In the genomic region with DNA sequence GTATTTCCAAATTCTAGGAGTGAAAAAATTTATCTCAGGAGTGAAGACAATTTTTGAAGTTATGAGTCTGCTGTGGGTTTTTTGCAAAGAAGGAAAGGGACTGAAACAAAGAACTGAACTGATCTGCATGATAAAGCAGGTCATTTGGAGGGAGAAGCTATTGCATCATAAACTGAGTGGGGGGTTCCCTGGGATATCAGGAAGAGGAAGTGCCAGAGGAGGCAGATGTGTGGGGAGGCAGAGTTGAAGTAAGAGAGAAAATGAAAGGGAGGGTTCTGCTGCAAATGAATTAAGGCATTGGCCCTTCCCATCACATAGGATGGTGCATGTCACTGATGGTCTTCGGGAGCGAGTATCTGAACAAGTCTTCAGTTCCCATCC, we compare ENCODE assay signal across 27 cellular contexts.
A peak's percentile ranks its signal among the peaks of the same experiment; 100 is the strongest.
DNase-seq lines count a peak whose midpoint lies in the region; ATAC-seq and TF ChIP-seq lines count a peak whose summit lies in the region.
"Had no signal": no experiment of that assay in that cellular context is flagged by ENCODE, and none has a peak within 500 bp of the region (broad histone marks: within the 10 kb centered on the region; RNA-seq: fewer than 3 reads in every experiment).

No MANE protein-coding gene starts in this region.

- peak overlapping the region; percentile 62 for H3K18ac ChIP-seq in H9 (ENCODE audit: insufficient read length, low read depth, low read length)

- H3K79me1 ChIP-seq in H9 (ENCODE audit: insufficient read depth, low read depth, low read length, poor library complexity, severe bottlenecking) = no peaks in the 10 kb centered on the region

- no peak overlapping the region for H4K91ac ChIP-seq in H9 (ENCODE audit: insufficient read length, low read depth, low read length)

- H2BK12ac ChIP-seq in H9 (ENCODE audit: insufficient read length, low read depth, low read length) = peak overlapping the region; percentile 15

- TF ChIP-seq CTCF in H9 (conservative IDR thresholded peaks at IDR 0.05) = no peak
- TF ChIP-seq CTCF in glutamatergic neuron (IDR thresholded peaks at IDR 0.05; ENCODE audit: partially characterized antibody, unreplicated experiment) = no peak

- no peaks in the 10 kb centered on the region for H3K9me3 ChIP-seq in H9 (ENCODE audit: control insufficient read depth, low read depth, low read length)
- H3K9me3 ChIP-seq: MG63, psoas muscle, upper lobe of left lung had no signal

- H3K56ac ChIP-seq in H9 (ENCODE audit: insufficient read length, low read depth, low read length) = no peak overlapping the region

- H3K23me2 ChIP-seq in H9 (ENCODE audit: insufficient read length, low read depth, low read length, poor library complexity, severe bottlenecking) = no peaks in the 10 kb centered on the region

- peak overlapping the region; percentile 12; the same call in 1 of the 2 replicates for H3K14ac ChIP-seq in H9 (ENCODE audit: insufficient read depth, low read length)

- peak overlapping the region; percentile 83 for H2BK5ac ChIP-seq in H9 (ENCODE audit: insufficient read length, low read length)

- no CpG with 5 or more reads among the region's 2 CpGs for WGBS in H9 (ENCODE audit: extremely low coverage, insufficient read length, low lambda C conversion rate)

- H3K23ac ChIP-seq in H9 (ENCODE audit: insufficient read length, low read depth, low read length) = no peak overlapping the region

- peak; percentile 11 for DNase-seq in CD1c-positive myeloid dendritic cell (ENCODE audit: extremely low spot score)
- no peak for DNase-seq in H9
- DNase-seq in OCI-M1 (lab: John Stamatoyannopoulos, UW) = peak; percentile 91
- no peak for DNase-seq in glutamatergic neuron
- DNase-seq in SW480 (ENCODE audit: low spot score) = no peak
- no peak for DNase-seq in activated naive CD4-positive, alpha-beta T cell treated with anti-CD3 and anti-CD28 coated beads, Interleukin-2, amount 50 U/mL, for 72 hours (ENCODE audit: low spot score in 2 of 2)
- DNase-seq in HK-2 (ENCODE audit: unreplicated experiment) = no peak
- DNase-seq: activated CD8-positive, alpha-beta memory T cell treated with anti-CD3 and anti-CD28 coated beads for 24 hours; activated gamma-delta T cell; activated T-cell treated with anti-CD3 and anti-CD28 coated beads, Interleukin-2, amount 50 U/mL, for 1 hour; C1 segment of cervical spinal cord; Calu3; caudate nucleus; GOT3; hippocampal formation; KG1; mesenchymal stem cell; MG63; NCI-H1694 treated with DMSO at 0.1 percent for 48 hours; NCI-H2171; NCI-H510A; nucleus accumbens; psoas muscle; stimulated activated CD4-positive, alpha-beta T cell treated with anti-CD3 and anti-CD28 coated beads, Interleukin-4, amount 100 ng/mL, for 4 hours; stimulated activated naive B cell treated with anti-CD40 and anti-IgM and Interleukin-4, amounts not matched to agents 10 μg/mL and 1 μg/mL and 100 μg/mL, for 72 hours; upper lobe of left lung had no signal

- ATAC-seq in activated naive CD4-positive, alpha-beta T cell treated with anti-CD3 and anti-CD28 coated beads, Interleukin-2, amount 50 U/mL, for 72 hours = no peak
- ATAC-seq: left lobe of liver; psoas muscle; stimulated activated naive B cell treated with anti-CD40 and anti-IgM and Interleukin-4, amounts not matched to agents 10 μg/mL and 1 μg/mL and 100 μg/mL, for 72 hours had no signal

- no peak overlapping the region for H3K27ac ChIP-seq in H9 (ENCODE audit: insufficient read length, low read depth, low read length)
- H3K27ac ChIP-seq: psoas muscle, upper lobe of left lung had no signal

- H3K27me3 Mint-ChIP-seq in H9 (ENCODE audit: low read depth) = no peaks in the 10 kb centered on the region
- no peaks in the 10 kb centered on the region for H3K27me3 Mint-ChIP-seq in glutamatergic neuron (ENCODE audit: unreplicated experiment)
- H3K27me3 Mint-ChIP-seq: stimulated activated naive B cell treated with anti-CD40 and anti-IgM and Interleukin-4, amounts not matched to agents 10 μg/mL and 1 μg/mL and 100 μg/mL, for 72 hours had no signal

- H3K9ac ChIP-seq in H9 (ENCODE audit: extremely low read depth, insufficient read length, low read length) = no peak overlapping the region

- no peaks in the 10 kb centered on the region for H3K27me3 ChIP-seq in H9 (ENCODE audit: insufficient read depth, low read length)
- H3K27me3 ChIP-seq: MG63, upper lobe of left lung had no signal

- H4K20me1 ChIP-seq in H9 (ENCODE audit: control insufficient read depth, insufficient read depth, insufficient read length) = no peaks in the 10 kb centered on the region

- no peak overlapping the region for H3K4me2 ChIP-seq in H9 (ENCODE audit: insufficient read depth, insufficient read length, low read length)

- H4K8ac ChIP-seq in H9 (replicated peaks; ENCODE audit: insufficient read length, low read depth, low read length) = peak overlapping the region; percentile 74

- H2BK20ac ChIP-seq in H9 (ENCODE audit: low read depth, low read length, poor library complexity, severe bottlenecking) = no peak overlapping the region

- H4K5ac ChIP-seq in H9 (ENCODE audit: insufficient read length, low read depth, low read length) = no peak overlapping the region

- H3K79me2 ChIP-seq in H9 (ENCODE audit: insufficient read depth, low read length) = no peaks in the 10 kb centered on the region

- no peak overlapping the region for H2BK120ac ChIP-seq in H9 (ENCODE audit: low read depth, low read length, poor library complexity, severe bottlenecking)

- no peak overlapping the region for H2AFZ ChIP-seq in H9 (ENCODE audit: low read length)

- H3K4me1 ChIP-seq in H9 (ENCODE audit: insufficient read depth, low read length) = peaks cover 6% of the 10 kb centered on the region; the same call in 1 of the 2 replicates
- H3K4me1 ChIP-seq: psoas muscle had no signal

- H3K4me1 Mint-ChIP-seq in H9 = peaks cover 31 to 36% of the 10 kb centered on the region in 2 experiments
- H3K4me1 Mint-ChIP-seq in glutamatergic neuron (ENCODE audit: low read depth, unreplicated experiment) = no peaks in the 10 kb centered on the region
- H3K4me1 Mint-ChIP-seq: stimulated activated naive B cell treated with anti-CD40 and anti-IgM and Interleukin-4, amounts not matched to agents 10 μg/mL and 1 μg/mL and 100 μg/mL, for 72 hours had no signal

- peak overlapping the region in 2 of 3 experiments; percentile 0 to 9; a peak in 2 of 7 replicates for H3K27ac Mint-ChIP-seq in H9
- H3K27ac Mint-ChIP-seq in glutamatergic neuron (ENCODE audit: unreplicated experiment) = peak overlapping the region; percentile 20
- no peak overlapping the region for H3K27ac Mint-ChIP-seq in activated naive CD4-positive, alpha-beta T cell treated with anti-CD3 and anti-CD28 coated beads, Interleukin-2, amount 50 U/mL, for 72 hours
- H3K27ac Mint-ChIP-seq: stimulated activated naive B cell treated with anti-CD40 and anti-IgM and Interleukin-4, amounts not matched to agents 10 μg/mL and 1 μg/mL and 100 μg/mL, for 72 hours had no signal

- H3K36me3 Mint-ChIP-seq in H9 (ENCODE audit: insufficient read depth in 1 of 3, low read depth in 3 of 3) (no peaks in the 10 kb centered on the region; a peak in 1 of 7 replicates), glutamatergic neuron (ENCODE audit: unreplicated experiment) (no peaks in the 10 kb centered on the region)
- H3K36me3 Mint-ChIP-seq in activated naive CD4-positive, alpha-beta T cell treated with anti-CD3 and anti-CD28 coated beads, Interleukin-2, amount 50 U/mL, for 72 hours = peaks cover 0 to 5% of the 10 kb centered on the region in 2 donors
- H3K36me3 Mint-ChIP-seq: stimulated activated naive B cell treated with anti-CD40 and anti-IgM and Interleukin-4, amounts not matched to agents 10 μg/mL and 1 μg/mL and 100 μg/mL, for 72 hours had no signal

- no peak overlapping the region for H2BK15ac ChIP-seq in H9 (ENCODE audit: low read depth, low read length)

- H3K4me3 Mint-ChIP-seq in H9 (no peak overlapping the region; a peak in 1 of 5 replicates), glutamatergic neuron (ENCODE audit: unreplicated experiment) (no peak overlapping the region)
- H3K4me3 Mint-ChIP-seq: stimulated activated naive B cell treated with anti-CD40 and anti-IgM and Interleukin-4, amounts not matched to agents 10 μg/mL and 1 μg/mL and 100 μg/mL, for 72 hours had no signal

- no peak overlapping the region for H3T11ph ChIP-seq in H9 (ENCODE audit: low read length)

- peak overlapping the region; percentile 68 for H2AK5ac ChIP-seq in H9 (ENCODE audit: insufficient read length, low read length)

- H3K9me3 Mint-ChIP-seq in H9 (peaks cover 0 to 8% of the 10 kb centered on the region in 2 experiments; a peak in 3 of 5 replicates), glutamatergic neuron (ENCODE audit: unreplicated experiment) (peaks cover 1% of the 10 kb centered on the region)
- peaks cover 4 to 6% of the 10 kb centered on the region in 2 donors for H3K9me3 Mint-ChIP-seq in activated naive CD4-positive, alpha-beta T cell treated with anti-CD3 and anti-CD28 coated beads, Interleukin-2, amount 50 U/mL, for 72 hours

- H3K4ac ChIP-seq in H9 (ENCODE audit: low read depth, low read length) = no peak overlapping the region

Comparison
In these comparisons a context has a peak if more than half of its experiments do, and no peak if none do; other contexts are left out.
1. DNase-seq: peak in CD1c-positive myeloid dendritic cell (single experiment) and OCI-M1 (single experiment); none in H9 (single experiment), glutamatergic neuron (single experiment), SW480 (single experiment), activated naive CD4-positive, alpha-beta T cell treated with anti-CD3 and anti-CD28 coated beads, Interleukin-2, amount 50 U/mL, for 72 hours (0 of 2) and HK-2 (single experiment).
2. H3K27ac Mint-ChIP-seq: peak in H9 (2 of 3) and glutamatergic neuron (single experiment); none in activated naive CD4-positive, alpha-beta T cell treated with anti-CD3 and anti-CD28 coated beads, Interleukin-2, amount 50 U/mL, for 72 hours (0 of 2).